In the genomic region with DNA sequence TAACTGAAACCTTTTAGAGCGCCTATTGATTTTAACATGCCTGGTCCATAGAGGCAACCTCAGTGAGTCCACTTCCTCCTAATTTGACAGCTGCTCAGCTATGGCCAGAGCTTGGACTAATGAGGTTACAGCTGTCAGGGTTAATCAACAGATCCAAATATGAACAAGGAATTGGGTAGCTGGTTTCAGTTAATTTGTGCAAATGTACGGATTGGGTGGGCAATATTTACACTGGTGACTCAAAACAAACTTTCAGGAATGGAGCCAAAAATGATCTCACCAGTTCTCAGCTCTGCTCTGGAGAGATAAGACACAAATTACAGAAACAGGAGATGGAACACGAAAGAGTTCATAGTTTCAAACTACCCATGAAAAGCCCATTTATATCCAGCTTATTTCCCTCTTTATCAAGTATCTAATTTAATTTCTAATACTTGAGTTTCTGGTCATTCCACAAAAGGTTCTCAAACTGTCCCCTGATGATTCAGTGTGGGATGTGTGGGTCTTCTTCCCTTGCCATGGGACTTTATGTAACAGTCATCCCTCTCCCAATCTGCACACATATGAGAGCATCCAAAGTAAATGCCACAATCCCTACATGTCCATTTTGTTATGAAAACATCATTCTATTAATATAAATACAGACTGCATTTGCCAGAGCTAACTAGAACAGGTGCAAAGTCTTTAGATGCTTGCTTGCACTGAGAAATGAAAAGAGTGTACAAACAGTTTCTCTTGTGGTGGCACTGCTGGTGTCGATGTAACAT, we compare ENCODE assay signal across 1 cellular context.
TF ChIP-seq lines count a peak whose summit lies in the region.

No MANE protein-coding gene starts in this region.

TF ChIP-seq in GM12878, 131 proteins besides CTCF, POLR2A, EP300 and RAD21 (continued from another document):
- TF ChIP-seq, protein P1, sequence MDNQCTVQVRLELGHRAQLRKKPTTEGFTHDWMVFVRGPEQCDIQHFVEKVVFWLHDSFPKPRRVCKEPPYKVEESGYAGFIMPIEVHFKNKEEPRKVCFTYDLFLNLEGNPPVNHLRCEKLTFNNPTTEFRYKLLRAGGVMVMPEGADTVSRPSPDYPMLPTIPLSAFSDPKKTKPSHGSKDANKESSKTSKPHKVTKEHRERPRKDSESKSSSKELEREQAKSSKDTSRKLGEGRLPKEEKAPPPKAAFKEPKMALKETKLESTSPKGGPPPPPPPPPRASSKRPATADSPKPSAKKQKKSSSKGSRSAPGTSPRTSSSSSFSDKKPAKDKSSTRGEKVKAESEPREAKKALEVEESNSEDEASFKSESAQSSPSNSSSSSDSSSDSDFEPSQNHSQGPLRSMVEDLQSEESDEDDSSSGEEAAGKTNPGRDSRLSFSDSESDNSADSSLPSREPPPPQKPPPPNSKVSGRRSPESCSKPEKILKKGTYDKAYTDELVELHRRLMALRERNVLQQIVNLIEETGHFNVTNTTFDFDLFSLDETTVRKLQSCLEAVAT (IDR thresholded peaks at IDR 0.05), result no peak
- TF ChIP-seq REST (IDR thresholded peaks at IDR 0.05; ENCODE audit: low read depth, low read length), result no peak
- TF ChIP-seq STAT3 (IDR thresholded peaks at IDR 0.05; ENCODE audit: low read depth, low read length), result no peak
- no peak for TF ChIP-seq RCOR1 (conservative IDR thresholded peaks at IDR 0.05; ENCODE audit: low read depth, low read length)
- peak; percentile 50; the same call in 1 of the 2 replicates for TF ChIP-seq JUNB (IDR thresholded peaks at IDR 0.05)
- TF ChIP-seq ZNF274 (IDR thresholded peaks at IDR 0.05; ENCODE audit: insufficient read depth, insufficient read length), result no peak
- TF ChIP-seq SREBF2 (IDR thresholded peaks at IDR 0.05; ENCODE audit: low read length), result no peak
- TF ChIP-seq ZNF384 (IDR thresholded peaks at IDR 0.05; ENCODE audit: borderline replicate concordance, low read depth, low read length), result no peak
- no peak for TF ChIP-seq BMI1 (IDR thresholded peaks at IDR 0.05; ENCODE audit: borderline replicate concordance)
- TF ChIP-seq SREBF1 (IDR thresholded peaks at IDR 0.05; ENCODE audit: low read length), result no peak
- no peak for TF ChIP-seq CREM (IDR thresholded peaks at IDR 0.05; ENCODE audit: low read depth)
